1 cellular context compared by ENCODE assay signal in the genomic region with DNA sequence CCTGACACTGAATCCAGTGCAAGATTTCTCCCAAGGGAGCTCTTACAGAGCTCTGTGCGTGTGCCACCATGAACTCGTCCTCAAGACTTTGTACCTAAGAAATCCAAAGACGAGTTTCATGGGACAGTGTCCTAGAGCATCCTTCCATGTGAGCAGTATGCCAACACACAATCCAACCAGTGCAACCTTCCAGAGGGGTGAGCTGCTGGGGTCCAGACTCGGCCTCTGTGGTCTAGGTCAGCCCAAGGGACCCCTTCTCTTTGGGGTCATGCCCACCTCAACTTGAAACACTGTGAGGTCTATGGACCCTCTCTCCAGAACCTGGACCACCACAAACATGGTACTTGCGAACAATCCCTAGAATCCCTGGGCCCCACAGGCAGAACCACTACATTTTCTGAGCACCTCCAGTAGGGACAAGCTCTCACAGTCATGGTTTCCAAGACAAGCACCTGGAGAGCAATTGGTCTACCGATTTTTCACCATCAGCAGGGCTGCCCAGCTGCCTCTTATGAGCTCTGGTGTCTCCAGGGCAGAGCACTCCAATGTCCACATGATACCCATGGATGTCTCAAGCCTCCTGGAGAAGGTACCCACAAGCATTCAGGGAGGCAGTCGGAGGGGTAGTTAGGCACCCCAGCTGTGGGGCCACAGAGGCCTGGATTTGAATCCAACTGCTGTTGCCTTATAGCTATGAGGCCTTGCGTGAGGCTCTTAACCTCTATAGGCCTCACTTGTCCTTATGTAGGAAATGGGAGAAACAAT.
TF ChIP-seq lines count a peak whose summit lies in the region.

No MANE protein-coding gene starts in this region.

TF ChIP-seq in endothelial cell of umbilical vein, 7 proteins besides CTCF, POLR2A, EP300 and RAD21 (continued from another document):
- TF ChIP-seq GATA2 (IDR thresholded peaks at IDR 0.05; ENCODE audit: insufficient read depth, insufficient read length, low read depth, low read length) (no peak), POLR2AphosphoS5 (IDR thresholded peaks at IDR 0.05; ENCODE audit: insufficient read depth, low read depth, low read length) (no peak), FOS (IDR thresholded peaks at IDR 0.05; ENCODE audit: borderline replicate concordance, insufficient read depth, low read length) (no peak)
- TF ChIP-seq, protein P1, sequence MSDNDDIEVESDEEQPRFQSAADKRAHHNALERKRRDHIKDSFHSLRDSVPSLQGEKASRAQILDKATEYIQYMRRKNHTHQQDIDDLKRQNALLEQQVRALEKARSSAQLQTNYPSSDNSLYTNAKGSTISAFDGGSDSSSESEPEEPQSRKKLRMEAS (IDR thresholded peaks at IDR 0.05; ENCODE audit: insufficient read depth, insufficient read length): no peak
